ENCODE assay signal across 8 cellular contexts in genomic region chr7:137975223-137975622, GRCh38. TPM values are rescaled to one million over a fixed set of nuclear protein-coding genes. Genes with fewer than 3 reads are reported as not detected.
DNase-seq lines count a peak whose midpoint lies in the region; ATAC-seq and TF ChIP-seq lines count a peak whose summit lies in the region.

No MANE protein-coding gene starts in this region.

- H3K4me3 Mint-ChIP-seq in GM23338: no peak overlapping the region

- H2AFZ ChIP-seq in GM23338: no peak overlapping the region

- TF ChIP-seq CTCF in GM23338 (conservative IDR thresholded peaks at IDR 0.05; ENCODE audit: low read depth in 2 of 2): no peak

- ATAC-seq in GM23338 (no peak), HG02571 (IDR thresholded peaks at IDR 0.05; ENCODE audit: unreplicated experiment) (no peak)

- peaks cover 16% of the 10 kb centered on the region; the same call in 2 of the 3 replicates for H3K4me1 Mint-ChIP-seq in GM23338

- H3K9me3 Mint-ChIP-seq in GM23338: no peaks in the 10 kb centered on the region

- 0 out of 2 replicates have a peak, but pooled peaks cover 3% of the 10 kb centered on the region for H3F3A ChIP-seq in GM23338 (replicated peaks; ENCODE audit: low read depth)

- 0 out of 2 replicates have a peak overlapping the region, but pooled peaks have one; percentile 19 for H3K27ac ChIP-seq in GM23338 (ENCODE audit: low read depth)
- H3K27ac ChIP-seq in caudate nucleus (ENCODE audit: low read depth, low read length): peak overlapping the region; percentile 60

- H3K4me2 ChIP-seq in GM23338: no peak overlapping the region

- no peaks in the 10 kb centered on the region for H3K27me3 ChIP-seq in GM23338 (ENCODE audit: insufficient read depth)

- H3K9me2 ChIP-seq in GM23338 (ENCODE audit: insufficient read depth): no peaks in the 10 kb centered on the region

- peaks cover 95% of the 10 kb centered on the region for H3K79me2 ChIP-seq in GM23338 (replicated peaks; ENCODE audit: insufficient read depth)

- H4K20me1 ChIP-seq in GM23338 (replicated peaks; ENCODE audit: insufficient read depth): peaks cover 13% of the 10 kb centered on the region

- DNase-seq in EH (ENCODE audit: low read depth) (peak; percentile 81), GM23338 (ENCODE audit: low spot score) (no peak), caudate nucleus (lab: John Stamatoyannopoulos, UW) (peak in 46 of 61 donors; percentile 14 to 75 (median 43)), myocyte (ENCODE audit: low read depth) (peak; percentile 76), NCI-H345 (lab: John Stamatoyannopoulos, UW) (no peak), NCI-H526 (lab: John Stamatoyannopoulos, UW) (no peak)
- DNase-seq in NK-92 treated with Interleukin-12 subunit alpha and Interleukin-12 subunit beta, amount 100 ng/mL, for 24 hours (lab: John Stamatoyannopoulos, UW): no peak

- H3K36me3 Mint-ChIP-seq in GM23338 (ENCODE audit: low read depth): peaks cover 7% of the 10 kb centered on the region; the same call in 2 of the 3 replicates

- no peak overlapping the region for H3K27ac Mint-ChIP-seq in GM23338

- H3K36me3 ChIP-seq in GM23338 (ENCODE audit: insufficient read depth): no peaks in the 10 kb centered on the region

- peaks cover 11% of the 10 kb centered on the region for H3K4me1 ChIP-seq in GM23338 (ENCODE audit: insufficient read depth)

- H3K4me3 ChIP-seq in GM23338: no peak overlapping the region

- peaks cover 3% of the 10 kb centered on the region for H3K27me3 Mint-ChIP-seq in GM23338 (ENCODE audit: insufficient read depth, low read depth, poor library complexity)

TF ChIP-seq in GM23338, 12 proteins besides CTCF, POLR2A, EP300 and RAD21:
- no peak for TF ChIP-seq POLR2AphosphoS5 (IDR thresholded peaks at IDR 0.05; ENCODE audit: low read depth)
- TF ChIP-seq CREB1 (CRISPR knock-in tag; IDR thresholded peaks at IDR 0.05; ENCODE audit: low read depth): no peak
- no peak for TF ChIP-seq NANOG (IDR thresholded peaks at IDR 0.05; ENCODE audit: borderline replicate concordance)

RNA-seq across cellular contexts. Expression of gene CREB3L2, which starts 26.7 kb away (rescaled TPM):
- total RNA-seq in GM23338 (2014; rRNA removed; shearing (Covaris generic)): 27.1 and 29.3 TPM in 2 replicates
- 12.2 and 14.5 TPM in 2 replicates for polyA plus RNA-seq in GM23338 (2016; fragmentation: Nextera tagmentation; extraction: Ambion mirVana)
- 21.2 and 31.3 TPM in 2 replicates for total RNA-seq in myocyte
- polyA plus RNA-seq in myocyte (2012): 52.1 TPM

Comparison
In these comparisons a context has a peak if more than half of its experiments do, and no peak if none do; other contexts are left out.
1. DNase-seq: peak in EH (single experiment), caudate nucleus (46 of 61) and myocyte (single experiment); none in GM23338 (single experiment), NCI-H345 (single experiment), NCI-H526 (0 of 2) and NK-92 treated with Interleukin-12 subunit alpha and Interleukin-12 subunit beta, amount 100 ng/mL, for 24 hours (single experiment).